ENCODE assay signal across 26 cellular contexts in genomic region chr14:81805785-81806184, GRCh38.
"Had no signal": no experiment of that assay in that cellular context is flagged by ENCODE, and none has a peak within 500 bp of the region (broad histone marks: within the 10 kb centered on the region; RNA-seq: fewer than 3 reads in every experiment).

No MANE protein-coding gene starts in this region.

- H3K27me3 ChIP-seq: Peyer's patch, SJCRH30 had no signal

- H3K4me1 Mint-ChIP-seq: activated naive CD4-positive, alpha-beta T cell treated with anti-CD3 and anti-CD28 coated beads, Interleukin-2, amount 50 U/mL, for 24 hours; central memory CD8-positive, alpha-beta T cell had no signal

- H3K9me3 ChIP-seq: SJCRH30 had no signal

- H3K27me3 Mint-ChIP-seq: activated naive CD4-positive, alpha-beta T cell treated with anti-CD3 and anti-CD28 coated beads, Interleukin-2, amount 50 U/mL, for 24 hours; brain; central memory CD8-positive, alpha-beta T cell had no signal

- H3K4me3 Mint-ChIP-seq: activated CD8-positive, alpha-beta T cell treated with anti-CD3 and anti-CD28 coated beads, Interleukin-2, amount 10 ng/mL, durations not matched to agents 7 days and 5 days; activated naive CD4-positive, alpha-beta T cell treated with anti-CD3 and anti-CD28 coated beads, Interleukin-2, amount 50 U/mL, for 24 hours; brain; central memory CD8-positive, alpha-beta T cell; T-helper 1 cell treated with Interleukin-12 subunit alpha and Interleukin-12 subunit beta and Interleukin-4 antibody, amounts not matched to agents 30 μg/mL and 1 μg/mL, for 36 hours; WTC11 had no signal

- H3K36me3 ChIP-seq: Peyer's patch, SJCRH30 had no signal

- H3K27ac ChIP-seq: Peyer's patch, RWPE1, SJCRH30 had no signal

- H3K9me3 Mint-ChIP-seq: brain had no signal

- H3K4me3 ChIP-seq: K562, Peyer's patch, SJCRH30 had no signal

- H3K36me3 Mint-ChIP-seq: activated naive CD4-positive, alpha-beta T cell treated with anti-CD3 and anti-CD28 coated beads, Interleukin-2, amount 50 U/mL, for 24 hours; brain; WTC11 had no signal

- H3K4me1 ChIP-seq: Peyer's patch, SJCRH30 had no signal

- DNase-seq: activated CD4-positive, alpha-beta T cell treated with anti-CD3 and anti-CD28 coated beads for 48 hours; activated CD4-positive, alpha-beta T cell treated with anti-CD3 and anti-CD28 coated beads, Interleukin-2, amount 50 U/mL, for 4 hours; activated CD4-positive, CD25-positive, alpha-beta regulatory T cell treated with anti-CD3 and anti-CD28 coated beads, Interleukin-2, amount 50 U/mL, for 72 hours; activated CD8-positive, alpha-beta memory T cell treated with anti-CD3 and anti-CD28 coated beads, Interleukin-2, amount 50 U/mL, for 48 hours; activated CD8-positive, alpha-beta T cell treated with anti-CD3 and anti-CD28 coated beads, Interleukin-2, amount 10 ng/mL, durations not matched to agents 7 days and 5 days; activated naive CD4-positive, alpha-beta T cell; activated T-cell treated with anti-CD3 and anti-CD28 coated beads, Interleukin-2, amount 50 U/mL, for 1 hour; aorta; Karpas-422; MM.1S; NCI-H1105; NCI-H1436; NCI-H1694 treated with DMSO at 0.1 percent for 48 hours; NCI-H2029 treated with DMSO at 0.1 percent for 48 hours; NCI-H446; NCI-H526 treated with DMSO at 0.1 percent for 48 hours; Peyer's patch; Right ventricle myocardium superior; SJCRH30 had no signal

- H3K27ac Mint-ChIP-seq: activated CD8-positive, alpha-beta T cell treated with anti-CD3 and anti-CD28 coated beads, Interleukin-2, amount 10 ng/mL, durations not matched to agents 7 days and 5 days; activated naive CD4-positive, alpha-beta T cell treated with anti-CD3 and anti-CD28 coated beads, Interleukin-2, amount 50 U/mL, for 24 hours; brain; T-helper 1 cell treated with Interleukin-12 subunit alpha and Interleukin-12 subunit beta and Interleukin-4 antibody, amounts not matched to agents 30 μg/mL and 1 μg/mL, for 36 hours; WTC11 had no signal
